ENCODE assay signal across 1 cellular context in genomic region chr7:140453273-140453672, GRCh38.
TF ChIP-seq lines count a peak whose summit lies in the region.

No MANE protein-coding gene starts in this region.

TF ChIP-seq in K562, 482 proteins besides CTCF, POLR2A, EP300 and RAD21:
- TF ChIP-seq ZNF23 (CRISPR knock-in tag; IDR thresholded peaks at IDR 0.05): no peak
- TF ChIP-seq SREBF1 (IDR thresholded peaks at IDR 0.05; ENCODE audit: borderline replicate concordance, low read depth, low read length): no peak
- no peak for TF ChIP-seq SRSF7 (optimal IDR thresholded peaks at IDR 0.05; ENCODE audit: low read depth, low read length)
- TF ChIP-seq ZNF347 (CRISPR knock-in tag; IDR thresholded peaks at IDR 0.05; ENCODE audit: low read depth): no peak
- TF ChIP-seq DMBX1 (CRISPR knock-in tag; IDR thresholded peaks at IDR 0.05; ENCODE audit: borderline replicate concordance): no peak
- TF ChIP-seq ZSCAN29 (IDR thresholded peaks at IDR 0.05): no peak
- TF ChIP-seq ZNF12 (CRISPR knock-in tag; IDR thresholded peaks at IDR 0.05): no peak
- no peak for TF ChIP-seq ZNF197 (CRISPR knock-in tag; IDR thresholded peaks at IDR 0.05; ENCODE audit: low read depth)
- TF ChIP-seq FUS (optimal IDR thresholded peaks at IDR 0.05; ENCODE audit: low read depth, low read length): no peak
- TF ChIP-seq MXD1 (CRISPR knock-in tag; IDR thresholded peaks at IDR 0.05; ENCODE audit: borderline replicate concordance, poor library complexity, severe bottlenecking): no peak
- TF ChIP-seq ZNF24 (IDR thresholded peaks at IDR 0.05): no peak
- no peak for TF ChIP-seq KDM1A (IDR thresholded peaks at IDR 0.05)
- TF ChIP-seq SMARCC2 (IDR thresholded peaks at IDR 0.05; ENCODE audit: low read depth): no peak
- TF ChIP-seq PURB (CRISPR knock-in tag; IDR thresholded peaks at IDR 0.05; ENCODE audit: low read depth): no peak
- TF ChIP-seq CREB3 (tag; conservative IDR thresholded peaks at IDR 0.05; ENCODE audit: low read depth): no peak
- no peak for TF ChIP-seq CBX1 (IDR thresholded peaks at IDR 0.05; ENCODE audit: low read depth)
- TF ChIP-seq JUND (IDR thresholded peaks at IDR 0.05; ENCODE audit: borderline replicate concordance, low read depth, low read length): no peak
- TF ChIP-seq JUND (tag; IDR thresholded peaks at IDR 0.05; ENCODE audit: borderline replicate concordance, low read depth, low read length): no peak
- TF ChIP-seq ZBTB43 (CRISPR knock-in tag; IDR thresholded peaks at IDR 0.05): no peak
- TF ChIP-seq CHAMP1 (IDR thresholded peaks at IDR 0.05): no peak
